In genomic region chr7:100801833-100802568, GRCh38 we compare ENCODE assay signal across 1 cellular context.
TF ChIP-seq lines count a peak whose summit lies in the region.

No MANE protein-coding gene starts in this region.

TF ChIP-seq in K562, 482 proteins besides CTCF, POLR2A, EP300 and RAD21 (continued from another document and continues in another):
- TF ChIP-seq ZBTB43 (CRISPR knock-in tag; IDR thresholded peaks at IDR 0.05) (no peak), L3MBTL2 (IDR thresholded peaks at IDR 0.05) (peak; percentile 75), ATF7 (IDR thresholded peaks at IDR 0.05) (peak; percentile 88), NFRKB (IDR thresholded peaks at IDR 0.05; ENCODE audit: low read depth) (no peak), PCBP2 (IDR thresholded peaks at IDR 0.05; ENCODE audit: low read depth, low read length, poor library complexity, severe bottlenecking) (no peak), BHLHE40 (IDR thresholded peaks at IDR 0.05; ENCODE audit: low read length) (peak; percentile 45; the same call in 1 of the 2 replicates), ZNF316 (IDR thresholded peaks at IDR 0.05) (no peak), KLF13 (tag; IDR thresholded peaks at IDR 0.05; ENCODE audit: borderline replicate concordance, low read depth) (0 out of 2 replicates have a peak, but pooled peaks have one; percentile 52), XRCC4 (IDR thresholded peaks at IDR 0.05; ENCODE audit: extremely low read depth, insufficient read depth, insufficient read length) (no peak), ZHX1 (conservative IDR thresholded peaks at IDR 0.05; ENCODE audit: low read length) (0 out of 2 replicates have a peak, but pooled peaks have one; percentile 52), CBX5 (IDR thresholded peaks at IDR 0.05; ENCODE audit: borderline replicate concordance, low read depth) (no peak), TCF3 (CRISPR knock-in tag; IDR thresholded peaks at IDR 0.05) (peak; percentile 89), HDGF (IDR thresholded peaks at IDR 0.05) (0 out of 2 replicates have a peak, but pooled peaks have one; percentile 45), TOE1 (IDR thresholded peaks at IDR 0.05; ENCODE audit: borderline replicate concordance) (peak; percentile 81; the same call in 1 of the 2 replicates), TOE1 (CRISPR knock-in tag; IDR thresholded peaks at IDR 0.05; ENCODE audit: borderline replicate concordance, low read depth) (no peak), BCL6 (CRISPR knock-in tag; IDR thresholded peaks at IDR 0.05) (no peak), SAFB (IDR thresholded peaks at IDR 0.05; ENCODE audit: borderline replicate concordance, low read depth, low read length) (no peak), NFXL1 (CRISPR knock-in tag; IDR thresholded peaks at IDR 0.05) (peak; percentile 47; the same call in 1 of the 2 replicates), CC2D1A (IDR thresholded peaks at IDR 0.05) (peak; percentile 53; the same call in 1 of the 2 replicates), ARID2 (IDR thresholded peaks at IDR 0.05) (no peak), ZNF347 (CRISPR knock-in tag; IDR thresholded peaks at IDR 0.05; ENCODE audit: low read depth) (no peak), NCOA1 (IDR thresholded peaks at IDR 0.05; ENCODE audit: low read depth) (peak; percentile 74), ZNF184 (CRISPR knock-in tag; IDR thresholded peaks at IDR 0.05) (no peak), MAFK (IDR thresholded peaks at IDR 0.05; ENCODE audit: low read length) (no peak), POLR2AphosphoS5 (IDR thresholded peaks at IDR 0.05; ENCODE audit: control insufficient read depth, insufficient read depth, low read depth, low read length) (peak; percentile 85), ETV6 (IDR thresholded peaks at IDR 0.05; ENCODE audit: borderline replicate concordance in 1 of 2, low read depth in 2 of 2, low read length in 1 of 2) (peak in 1 of 2 experiments; percentile 32; a peak in 1 of 4 replicates), ETV6 (CRISPR knock-in tag; IDR thresholded peaks at IDR 0.05; ENCODE audit: borderline replicate concordance) (no peak), PHF8 (IDR thresholded peaks at IDR 0.05; ENCODE audit: borderline replicate concordance, low read length) (no peak), BDP1 (IDR thresholded peaks at IDR 0.05; ENCODE audit: insufficient read depth, insufficient read length) (no peak), ZNF696 (CRISPR knock-in tag; conservative IDR thresholded peaks at IDR 0.05) (no peak), CTCFL (IDR thresholded peaks at IDR 0.05; ENCODE audit: borderline replicate concordance, insufficient read depth, low read depth, low read length, poor library complexity, severe bottlenecking) (no peak), ZNF431 (CRISPR knock-in tag; IDR thresholded peaks at IDR 0.05) (0 out of 2 replicates have a peak, but pooled peaks have one; percentile 12), COPS2 (conservative IDR thresholded peaks at IDR 0.05) (no peak), ZNF408 (CRISPR knock-in tag; IDR thresholded peaks at IDR 0.05; ENCODE audit: low read depth) (no peak), HIVEP1 (CRISPR knock-in tag; IDR thresholded peaks at IDR 0.05) (0 out of 2 replicates have a peak, but pooled peaks have one; percentile 7), HMGN3 (IDR thresholded peaks at IDR 0.05; ENCODE audit: borderline replicate concordance, extremely low read depth, insufficient read length, low read depth, low read length) (peak; percentile 84), ZFP30 (CRISPR knock-in tag; IDR thresholded peaks at IDR 0.05; ENCODE audit: borderline replicate concordance) (no peak), MIER1 (IDR thresholded peaks at IDR 0.05; ENCODE audit: low read depth) (0 out of 2 replicates have a peak, but pooled peaks have one; percentile 45), ETV1 (tag; conservative IDR thresholded peaks at IDR 0.05; ENCODE audit: low read depth) (peak; percentile 42), NR1H2 (CRISPR knock-in tag; IDR thresholded peaks at IDR 0.05) (0 out of 2 replicates have a peak, but pooled peaks have one; percentile 76), ZNF785 (CRISPR knock-in tag; IDR thresholded peaks at IDR 0.05) (no peak), U2AF1 (optimal IDR thresholded peaks at IDR 0.05; ENCODE audit: low read depth, low read length) (no peak), SMAD3 (CRISPR knock-in tag; conservative IDR thresholded peaks at IDR 0.05) (no peak), MTA2 (IDR thresholded peaks at IDR 0.05; ENCODE audit: low read depth) (peak; percentile 70), ZNF175 (CRISPR knock-in tag; IDR thresholded peaks at IDR 0.05; ENCODE audit: low read depth) (peak; percentile 87), ERF (CRISPR knock-in tag; IDR thresholded peaks at IDR 0.05) (peak; percentile 67), KAT2B (IDR thresholded peaks at IDR 0.05; ENCODE audit: low read depth, low read length) (no peak), ZNF584 (CRISPR knock-in tag; IDR thresholded peaks at IDR 0.05; ENCODE audit: low read depth) (peak; percentile 82; the same call in 1 of the 2 replicates), POU5F1 (IDR thresholded peaks at IDR 0.05; ENCODE audit: borderline replicate concordance, low read depth, low read length, partially characterized antibody) (no peak), KDM5B (IDR thresholded peaks at IDR 0.05; ENCODE audit: insufficient replicate concordance, low read depth, low read length) (peak; percentile 23)
- TF ChIP-seq, protein P1, sequence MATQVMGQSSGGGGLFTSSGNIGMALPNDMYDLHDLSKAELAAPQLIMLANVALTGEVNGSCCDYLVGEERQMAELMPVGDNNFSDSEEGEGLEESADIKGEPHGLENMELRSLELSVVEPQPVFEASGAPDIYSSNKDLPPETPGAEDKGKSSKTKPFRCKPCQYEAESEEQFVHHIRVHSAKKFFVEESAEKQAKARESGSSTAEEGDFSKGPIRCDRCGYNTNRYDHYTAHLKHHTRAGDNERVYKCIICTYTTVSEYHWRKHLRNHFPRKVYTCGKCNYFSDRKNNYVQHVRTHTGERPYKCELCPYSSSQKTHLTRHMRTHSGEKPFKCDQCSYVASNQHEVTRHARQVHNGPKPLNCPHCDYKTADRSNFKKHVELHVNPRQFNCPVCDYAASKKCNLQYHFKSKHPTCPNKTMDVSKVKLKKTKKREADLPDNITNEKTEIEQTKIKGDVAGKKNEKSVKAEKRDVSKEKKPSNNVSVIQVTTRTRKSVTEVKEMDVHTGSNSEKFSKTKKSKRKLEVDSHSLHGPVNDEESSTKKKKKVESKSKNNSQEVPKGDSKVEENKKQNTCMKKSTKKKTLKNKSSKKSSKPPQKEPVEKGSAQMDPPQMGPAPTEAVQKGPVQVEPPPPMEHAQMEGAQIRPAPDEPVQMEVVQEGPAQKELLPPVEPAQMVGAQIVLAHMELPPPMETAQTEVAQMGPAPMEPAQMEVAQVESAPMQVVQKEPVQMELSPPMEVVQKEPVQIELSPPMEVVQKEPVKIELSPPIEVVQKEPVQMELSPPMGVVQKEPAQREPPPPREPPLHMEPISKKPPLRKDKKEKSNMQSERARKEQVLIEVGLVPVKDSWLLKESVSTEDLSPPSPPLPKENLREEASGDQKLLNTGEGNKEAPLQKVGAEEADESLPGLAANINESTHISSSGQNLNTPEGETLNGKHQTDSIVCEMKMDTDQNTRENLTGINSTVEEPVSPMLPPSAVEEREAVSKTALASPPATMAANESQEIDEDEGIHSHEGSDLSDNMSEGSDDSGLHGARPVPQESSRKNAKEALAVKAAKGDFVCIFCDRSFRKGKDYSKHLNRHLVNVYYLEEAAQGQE (CRISPR knock-in tag; IDR thresholded peaks at IDR 0.05; ENCODE audit: low read depth), result peak; percentile 71; the same call in 1 of the 2 replicates
- TF ChIP-seq, protein P2, sequence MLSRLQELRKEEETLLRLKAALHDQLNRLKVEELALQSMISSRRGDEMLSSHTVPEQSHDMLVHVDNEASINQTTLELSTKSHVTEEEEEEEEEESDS (CRISPR knock-in tag; IDR thresholded peaks at IDR 0.05), result no peak
- TF ChIP-seq, protein P3, sequence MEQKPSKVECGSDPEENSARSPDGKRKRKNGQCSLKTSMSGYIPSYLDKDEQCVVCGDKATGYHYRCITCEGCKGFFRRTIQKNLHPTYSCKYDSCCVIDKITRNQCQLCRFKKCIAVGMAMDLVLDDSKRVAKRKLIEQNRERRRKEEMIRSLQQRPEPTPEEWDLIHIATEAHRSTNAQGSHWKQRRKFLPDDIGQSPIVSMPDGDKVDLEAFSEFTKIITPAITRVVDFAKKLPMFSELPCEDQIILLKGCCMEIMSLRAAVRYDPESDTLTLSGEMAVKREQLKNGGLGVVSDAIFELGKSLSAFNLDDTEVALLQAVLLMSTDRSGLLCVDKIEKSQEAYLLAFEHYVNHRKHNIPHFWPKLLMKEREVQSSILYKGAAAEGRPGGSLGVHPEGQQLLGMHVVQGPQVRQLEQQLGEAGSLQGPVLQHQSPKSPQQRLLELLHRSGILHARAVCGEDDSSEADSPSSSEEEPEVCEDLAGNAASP (IDR thresholded peaks at IDR 0.05), result no peak
- TF ChIP-seq, protein P4, sequence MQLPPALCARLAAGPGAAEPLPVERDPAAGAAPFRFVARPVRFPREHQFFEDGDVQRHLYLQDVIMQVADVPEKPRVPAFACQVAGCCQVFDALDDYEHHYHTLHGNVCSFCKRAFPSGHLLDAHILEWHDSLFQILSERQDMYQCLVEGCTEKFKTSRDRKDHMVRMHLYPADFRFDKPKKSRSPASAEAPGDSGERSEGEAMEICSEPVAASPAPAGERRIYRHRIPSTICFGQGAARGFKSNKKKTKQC (CRISPR knock-in tag; IDR thresholded peaks at IDR 0.05), result peak; percentile 49; the same call in 1 of the 2 replicates
- TF ChIP-seq, protein P5, sequence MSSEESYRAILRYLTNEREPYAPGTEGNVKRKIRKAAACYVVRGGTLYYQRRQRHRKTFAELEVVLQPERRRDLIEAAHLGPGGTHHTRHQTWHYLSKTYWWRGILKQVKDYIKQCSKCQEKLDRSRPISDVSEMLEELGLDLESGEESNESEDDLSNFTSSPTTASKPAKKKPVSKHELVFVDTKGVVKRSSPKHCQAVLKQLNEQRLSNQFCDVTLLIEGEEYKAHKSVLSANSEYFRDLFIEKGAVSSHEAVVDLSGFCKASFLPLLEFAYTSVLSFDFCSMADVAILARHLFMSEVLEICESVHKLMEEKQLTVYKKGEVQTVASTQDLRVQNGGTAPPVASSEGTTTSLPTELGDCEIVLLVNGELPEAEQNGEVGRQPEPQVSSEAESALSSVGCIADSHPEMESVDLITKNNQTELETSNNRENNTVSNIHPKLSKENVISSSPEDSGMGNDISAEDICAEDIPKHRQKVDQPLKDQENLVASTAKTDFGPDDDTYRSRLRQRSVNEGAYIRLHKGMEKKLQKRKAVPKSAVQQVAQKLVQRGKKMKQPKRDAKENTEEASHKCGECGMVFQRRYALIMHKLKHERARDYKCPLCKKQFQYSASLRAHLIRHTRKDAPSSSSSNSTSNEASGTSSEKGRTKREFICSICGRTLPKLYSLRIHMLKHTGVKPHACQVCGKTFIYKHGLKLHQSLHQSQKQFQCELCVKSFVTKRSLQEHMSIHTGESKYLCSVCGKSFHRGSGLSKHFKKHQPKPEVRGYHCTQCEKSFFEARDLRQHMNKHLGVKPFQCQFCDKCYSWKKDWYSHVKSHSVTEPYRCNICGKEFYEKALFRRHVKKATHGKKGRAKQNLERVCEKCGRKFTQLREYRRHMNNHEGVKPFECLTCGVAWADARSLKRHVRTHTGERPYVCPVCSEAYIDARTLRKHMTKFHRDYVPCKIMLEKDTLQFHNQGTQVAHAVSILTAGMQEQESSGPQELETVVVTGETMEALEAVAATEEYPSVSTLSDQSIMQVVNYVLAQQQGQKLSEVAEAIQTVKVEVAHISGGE (CRISPR knock-in tag; IDR thresholded peaks at IDR 0.05), result no peak; a peak in 2 of 6 replicates
- TF ChIP-seq, protein P6, sequence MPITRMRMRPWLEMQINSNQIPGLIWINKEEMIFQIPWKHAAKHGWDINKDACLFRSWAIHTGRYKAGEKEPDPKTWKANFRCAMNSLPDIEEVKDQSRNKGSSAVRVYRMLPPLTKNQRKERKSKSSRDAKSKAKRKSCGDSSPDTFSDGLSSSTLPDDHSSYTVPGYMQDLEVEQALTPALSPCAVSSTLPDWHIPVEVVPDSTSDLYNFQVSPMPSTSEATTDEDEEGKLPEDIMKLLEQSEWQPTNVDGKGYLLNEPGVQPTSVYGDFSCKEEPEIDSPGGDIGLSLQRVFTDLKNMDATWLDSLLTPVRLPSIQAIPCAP (CRISPR knock-in tag; IDR thresholded peaks at IDR 0.05; ENCODE audit: borderline replicate concordance), result 0 out of 2 replicates have a peak, but pooled peaks have one; percentile 21
